In the genomic region with DNA sequence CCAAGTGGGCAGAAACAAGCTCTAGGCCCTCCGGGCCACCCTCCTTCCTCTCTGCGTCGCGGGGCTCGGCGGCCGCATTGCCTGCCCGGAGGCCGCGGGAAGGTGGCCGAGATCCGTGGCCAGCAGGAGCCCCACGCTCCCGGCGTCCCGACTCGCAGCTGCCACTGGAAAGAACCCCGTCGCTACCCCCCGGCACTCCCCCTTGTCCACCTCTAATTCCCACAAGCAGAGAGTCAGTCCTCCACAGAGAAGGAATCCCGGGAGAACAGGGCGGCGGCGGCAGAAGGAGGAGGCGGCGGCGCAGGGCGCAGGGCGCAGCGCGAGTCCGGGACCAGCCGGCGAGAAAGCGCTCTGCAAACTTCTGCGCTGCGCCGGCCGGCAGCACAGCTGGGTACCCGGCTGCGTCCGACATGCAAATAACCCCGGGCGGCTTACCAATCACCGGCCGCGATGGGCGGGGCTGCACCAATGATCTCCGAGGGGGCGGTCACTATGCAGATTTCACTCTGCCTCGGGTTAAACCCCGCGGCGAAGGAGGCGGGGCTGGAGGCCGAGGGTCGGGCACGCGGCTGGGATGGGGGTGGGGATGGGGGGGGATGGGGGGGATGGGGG, we compare ENCODE assay signal across 8 cellular contexts. TPM values are rescaled to one million over a fixed set of nuclear protein-coding genes. Genes with fewer than 3 reads are reported as not detected.
DNase-seq lines count a peak whose midpoint lies in the region; ATAC-seq, FAIRE-seq and TF ChIP-seq lines count a peak whose summit lies in the region.

A gene (minus strand): TSS at position 365 of the 612 bp plus-strand sequence.

- peaks cover 14% of the 10 kb centered on the region for H3K4me1 ChIP-seq in endothelial cell of umbilical vein (ENCODE audit: control insufficient read depth, extremely low read depth, insufficient read depth, low read length)
- peaks cover 32% of the 10 kb centered on the region for H3K4me1 ChIP-seq in mononuclear cell (ENCODE audit: insufficient read depth, low read length)

- intact Hi-C loops in endothelial cell of umbilical vein (cut with micrococcal nuclease), result loop anchor here (2.0 to 5.0 kb wide), 4 partner anchors 81 to 305 kb away; a partner anchor contains a TSS

- no peaks in the 10 kb centered on the region for H3K36me3 ChIP-seq in endothelial cell of umbilical vein (ENCODE audit: control insufficient read depth in 2 of 2, extremely low read depth in 1 of 2, insufficient read depth in 2 of 2, low read length in 2 of 2)

- H3K4me2 ChIP-seq in endothelial cell of umbilical vein (ENCODE audit: insufficient read depth, low read length), result peak within 1 kb of the TSS; percentile 65

- DNase-seq in D341Med (ENCODE audit: low spot score) (peak; percentile 96), HUDEP-2 (lab: John Stamatoyannopoulos, UW; ENCODE audit: unreplicated experiment in 76 of 76) (peak in 74 of 76 experiments; percentile 64 to 98 (median 94)), NOMO-1 treated with dmso at 0.1 percent for 144 hours (lab: John Stamatoyannopoulos, UW; ENCODE audit: unreplicated experiment) (peak; percentile 97), endothelial cell of umbilical vein (ENCODE audit: low read depth, low spot score) (peak; percentile 96)
- peak; percentile 89 for DNase-seq in activated CD8-positive, alpha-beta memory T cell treated with anti-CD3 and anti-CD28 coated beads, Interleukin-2, amount 50 U/mL, for 1 hour (ENCODE audit: extremely low read depth)
- peak; percentile 96 to 97 for DNase-seq in stimulated activated CD8-positive, alpha-beta memory T cell treated with anti-CD3 and anti-CD28 coated beads, Interleukin-2, amount 100 ng/mL, for 48 hours (ENCODE audit: low read depth in 2 of 2)

- peak; percentile 69 for TF ChIP-seq POLR2A in endothelial cell of umbilical vein (IDR thresholded peaks at IDR 0.05; ENCODE audit: low read depth, low read length)

- CTCF ChIA-PET in endothelial cell of umbilical vein (lab: Charles Lee), result interaction anchor here (1.0 to 5.1 kb wide), 10 partner anchors 8 to 552 kb away, joined by 3 to 97 read pairs (median 4); no protein-coding TSS in a partner anchor

- no TSS peak for BruUV-seq in endothelial cell of umbilical vein (replicated peaks; lab: Mats Ljungman, UMichigan)

- POLR2A ChIA-PET in endothelial cell of umbilical vein (lab: Charles Lee), result interaction anchor here (0.6 to 1.5 kb wide), 3 partner anchors 11 to 549 kb away, joined by 3 to 6 read pairs (median 3); no protein-coding TSS in a partner anchor

- no peak within 1 kb of the TSS for H3K27ac ChIP-seq in endothelial cell of umbilical vein (ENCODE audit: insufficient read depth, low read depth, low read length)

- dilution Hi-C loops in endothelial cell of umbilical vein (cut with MboI; ENCODE audit: extremely low pct_ligation_motif_present, low sequenced_read_pairs), result no loop called here

- peak within 1 kb of the TSS; percentile 84 for H2AFZ ChIP-seq in endothelial cell of umbilical vein (ENCODE audit: low read depth, low read length)

- peak; percentile 93 for FAIRE-seq in endothelial cell of umbilical vein (lab: Jason Lieb, UNC)

- H3K4me3 ChIP-seq in endothelial cell of umbilical vein (replicated peaks in 1 of 3; ENCODE audit: insufficient read depth in 1 of 3, low read depth in 1 of 3, low read length in 3 of 3), result peak within 1 kb of the TSS in 2 of 3 experiments; percentile 26 to 29
- peak within 1 kb of the TSS; percentile 45 for H3K4me3 ChIP-seq in mononuclear cell (ENCODE audit: low read length)

- no peaks in the 10 kb centered on the region for H4K20me1 ChIP-seq in endothelial cell of umbilical vein (replicated peaks; ENCODE audit: control insufficient read depth, extremely low read depth, insufficient read depth, low read length)

- H3K9me3 ChIP-seq in endothelial cell of umbilical vein (replicated peaks; ENCODE audit: control insufficient read depth, insufficient read depth, low read length), result no peaks in the 10 kb centered on the region
- no peaks in the 10 kb centered on the region for H3K9me3 ChIP-seq in mononuclear cell (ENCODE audit: low read depth, low read length)

- no peak within 1 kb of the TSS for H3K9ac ChIP-seq in endothelial cell of umbilical vein (replicated peaks; ENCODE audit: extremely low read depth, insufficient read depth, low read length)

- no peak for TF ChIP-seq CTCF in endothelial cell of umbilical vein (IDR thresholded peaks at IDR 0.05; ENCODE audit: extremely low read depth in 1 of 2, insufficient read depth in 1 of 2, low read depth in 1 of 2, low read length in 2 of 2)

- H3K27me3 ChIP-seq in endothelial cell of umbilical vein (ENCODE audit: control insufficient read depth in 2 of 2, insufficient read depth in 2 of 2, low read length in 2 of 2) (peaks cover 24 to 40% of the 10 kb centered on the region in 2 experiments), mononuclear cell (ENCODE audit: insufficient read depth, low read length) (peaks cover 39% of the 10 kb centered on the region)

- ATAC-seq in GM21423 (IDR thresholded peaks at IDR 0.05; ENCODE audit: unreplicated experiment), result peak; percentile 76

- no peaks in the 10 kb centered on the region for H3K79me2 ChIP-seq in endothelial cell of umbilical vein (ENCODE audit: control insufficient read depth, insufficient read depth, low read length)

- no peaks in the 10 kb centered on the region for H3K9me1 ChIP-seq in endothelial cell of umbilical vein (replicated peaks; ENCODE audit: control insufficient read depth, extremely low read depth, insufficient read depth, low read length)

TF ChIP-seq in endothelial cell of umbilical vein, 7 proteins besides CTCF, POLR2A, EP300 and RAD21:
- TF ChIP-seq GATA2 (IDR thresholded peaks at IDR 0.05; ENCODE audit: insufficient read depth, insufficient read length, low read depth, low read length) (no peak), POLR2AphosphoS5 (IDR thresholded peaks at IDR 0.05; ENCODE audit: insufficient read depth, low read depth, low read length) (peak; percentile 63)
TF ChIP-seq in endothelial cell of umbilical vein: peak in this region for 1.

RNA-seq across cellular contexts. Expression of the gene that starts here (rescaled TPM):
- total RNA-seq in endothelial cell of umbilical vein, result 0.11 and 0.25 TPM in 2 replicates
- 0.14 and 0.18 TPM in 2 replicates for polyA plus RNA-seq in endothelial cell of umbilical vein
- polyA plus RNA-seq in endothelial cell of umbilical vein (2011; cell fraction: cytosol; rRNA removed), result 0.16 and 0.19 TPM in 2 replicates
- polyA plus RNA-seq in endothelial cell of umbilical vein (2011; cell fraction: nucleus; rRNA removed), result 0.40 and 0.41 TPM in 2 replicates
- 0.27 and 0.52 TPM in 2 replicates for polyA plus RNA-seq in endothelial cell of umbilical vein (2012)
- polyA minus RNA-seq in endothelial cell of umbilical vein, result 0.17 and 0.45 TPM in 2 replicates
- 3.1 TPM for polyA minus RNA-seq in endothelial cell of umbilical vein (2011; cell fraction: cytosol; rRNA and poly(A)+ RNA removed)
- polyA minus RNA-seq in endothelial cell of umbilical vein (2011; cell fraction: nucleus; rRNA and poly(A)+ RNA removed), result 0.34 and 0.38 TPM in 2 replicates
- total RNA-seq in mononuclear cell, result 2.3 TPM
